14 cellular contexts compared by ENCODE assay signal in genomic region chr10:124875596-124875995, GRCh38.
DNase-seq lines count a peak whose midpoint lies in the region; ATAC-seq and TF ChIP-seq lines count a peak whose summit lies in the region.
"Had no signal": no experiment of that assay in that cellular context is flagged by ENCODE, and none has a peak within 500 bp of the region (broad histone marks: within the 10 kb centered on the region; RNA-seq: fewer than 3 reads in every experiment).

No MANE protein-coding gene starts in this region.

- no peak for TF ChIP-seq POLR2A in lower leg skin (IDR thresholded peaks at IDR 0.05)

- H3K27ac ChIP-seq in cardiac muscle cell (no peak overlapping the region), foreskin keratinocyte (no peak overlapping the region)
- H3K27ac ChIP-seq: BLaER1, right lobe of liver, vagina had no signal

- H3K4me3 Mint-ChIP-seq in WTC11: no peak overlapping the region

- 39 to 47% methylated on average over 2 of the region's 2 CpGs for WGBS in lower leg skin, 2 donors

- peak; percentile 32 for TF ChIP-seq CTCF in cardiac muscle cell (IDR thresholded peaks at IDR 0.05; ENCODE audit: low read depth, low read length)
- TF ChIP-seq CTCF in WTC11 (IDR thresholded peaks at IDR 0.05): no peak
- peak; percentile 37 for TF ChIP-seq CTCF in foreskin keratinocyte (conservative IDR thresholded peaks at IDR 0.05)
- no peak for TF ChIP-seq CTCF in lower leg skin (IDR thresholded peaks at IDR 0.05)

- H3K4me1 Mint-ChIP-seq in WTC11: peaks cover 3% of the 10 kb centered on the region

- DNase-seq in cardiac muscle cell (ENCODE audit: low read depth in 1 of 2, low spot score in 1 of 2) (peak in 1 of 2 donors; percentile 40), left cardiac atrium (no peak), WTC11 (ENCODE audit: low spot score) (no peak), foreskin keratinocyte (peak in 1 of 2 donors; percentile 50), NCI-H2171 (lab: John Stamatoyannopoulos, UW) (no peak), lower leg skin (ENCODE audit: low spot score in 2 of 2) (no peak)
- DNase-seq in activated CD4-positive, alpha-beta T cell treated with anti-CD3 and anti-CD28 coated beads for 4 hours: no peak
- DNase-seq: activated T-cell treated with anti-CD3 and anti-CD28 coated beads, Interleukin-2, amount 50 U/mL, for 1 hour; midbrain; NCI-H1105 had no signal

- H3K27me3 Mint-ChIP-seq in WTC11 (ENCODE audit: low read depth): peaks cover 3% of the 10 kb centered on the region

- H3K9me3 Mint-ChIP-seq in WTC11: peaks cover 7% of the 10 kb centered on the region

- H3K9me3 ChIP-seq in cardiac muscle cell (ENCODE audit: low read depth): no peaks in the 10 kb centered on the region
- H3K9me3 ChIP-seq: right lobe of liver, vagina had no signal

- ATAC-seq in left cardiac atrium (no peak), WTC11 (peak; percentile 44), foreskin keratinocyte (peak; percentile 68), GM18868 (IDR thresholded peaks at IDR 0.05; ENCODE audit: unreplicated experiment) (no peak)

- POLR2A ChIA-PET in WTC11 (lab: Charles Lee): interaction anchor here (0.5 kb wide), 1 partner anchor 48 kb away, joined by 3 read pairs; no protein-coding TSS in a partner anchor

- intact Hi-C loops in left cardiac atrium (cut with DNase I): no loop called here
- intact Hi-C loops in lower leg skin (cut with DNase I; ENCODE audit: low total_unique reads): no loop called here

- no peaks in the 10 kb centered on the region for H3K4me1 ChIP-seq in cardiac muscle cell (ENCODE audit: low read depth)
- H3K4me1 ChIP-seq in foreskin keratinocyte: no peaks in the 10 kb centered on the region
- H3K4me1 ChIP-seq: vagina had no signal

- CTCF ChIA-PET in WTC11 (lab: Charles Lee): no interaction called here

- 0 out of 2 replicates have a peak, but pooled peaks cover 4% of the 10 kb centered on the region for H3K36me3 Mint-ChIP-seq in WTC11

- H3K4me3 ChIP-seq in cardiac muscle cell (no peak overlapping the region), lower leg skin (ENCODE audit: low read depth, poor library complexity, severe bottlenecking) (no peak overlapping the region)
- H3K4me3 ChIP-seq: BLaER1, right lobe of liver, vagina had no signal

- H3K27me3 ChIP-seq in cardiac muscle cell (no peaks in the 10 kb centered on the region), foreskin keratinocyte (no peaks in the 10 kb centered on the region)
- H3K27me3 ChIP-seq: BLaER1, right lobe of liver, vagina had no signal

- no peaks in the 10 kb centered on the region for H3K36me3 ChIP-seq in cardiac muscle cell
- H3K36me3 ChIP-seq: BLaER1, right lobe of liver, vagina had no signal

- H3K27ac Mint-ChIP-seq in WTC11: no peak overlapping the region

TF ChIP-seq in WTC11, 78 proteins besides CTCF, POLR2A, EP300 and RAD21:
- TF ChIP-seq CBFB (CRISPR knock-in tag; IDR thresholded peaks at IDR 0.05; ENCODE audit: low read depth) (no peak), CREM (CRISPR knock-in tag; IDR thresholded peaks at IDR 0.05) (no peak), USF1 (CRISPR knock-in tag; IDR thresholded peaks at IDR 0.05) (no peak), KAT7 (CRISPR knock-in tag; IDR thresholded peaks at IDR 0.05; ENCODE audit: borderline replicate concordance) (no peak), NR1H2 (CRISPR knock-in tag; IDR thresholded peaks at IDR 0.05) (no peak), ZBTB21 (CRISPR knock-in tag; IDR thresholded peaks at IDR 0.05; ENCODE audit: borderline replicate concordance) (no peak), ATF2 (CRISPR knock-in tag; IDR thresholded peaks at IDR 0.05; ENCODE audit: borderline replicate concordance, low read depth) (no peak), ZMAT4 (CRISPR knock-in tag; IDR thresholded peaks at IDR 0.05) (no peak), NR2C2 (CRISPR knock-in tag; IDR thresholded peaks at IDR 0.05) (no peak), IRF2 (CRISPR knock-in tag; IDR thresholded peaks at IDR 0.05; ENCODE audit: borderline replicate concordance, low read depth) (no peak), JAZF1 (CRISPR knock-in tag; IDR thresholded peaks at IDR 0.05) (no peak), MAX (CRISPR knock-in tag; IDR thresholded peaks at IDR 0.05) (no peak), ATF3 (CRISPR knock-in tag; conservative IDR thresholded peaks at IDR 0.05) (no peak), CDX4 (CRISPR knock-in tag; IDR thresholded peaks at IDR 0.05; ENCODE audit: borderline replicate concordance) (no peak), ATF6 (CRISPR knock-in tag; IDR thresholded peaks at IDR 0.05) (no peak), RELA (CRISPR knock-in tag; IDR thresholded peaks at IDR 0.05; ENCODE audit: borderline replicate concordance) (no peak)
TF ChIP-seq in WTC11: peak in this region for 0.

Comparison
In these comparisons a context has a peak if more than half of its experiments do, and no peak if none do; other contexts are left out.
1. CTCF ChIP-seq: peak in cardiac muscle cell (single experiment) and foreskin keratinocyte (single experiment); none in WTC11 (single experiment) and lower leg skin (0 of 3).
2. ATAC-seq: peak in WTC11 (single experiment) and foreskin keratinocyte (single experiment); none in left cardiac atrium (0 of 2) and GM18868 (single experiment).